ENCODE assay signal across 25 cellular contexts in genomic region chr14:49294736-49295135, GRCh38.
"Had no signal": no experiment of that assay in that cellular context is flagged by ENCODE, and none has a peak within 500 bp of the region (broad histone marks: within the 10 kb centered on the region; RNA-seq: fewer than 3 reads in every experiment).

No MANE protein-coding gene starts in this region.

- H3K4me3 ChIP-seq: coronary artery, gastroesophageal sphincter, heart left ventricle, tibial artery had no signal

- H3K36me3 Mint-ChIP-seq: mesothelial cell of epicardium; naive thymus-derived CD8-positive, alpha-beta T cell; stimulated activated effector memory CD8-positive, alpha-beta T cell treated with anti-CD3 and anti-CD28 coated beads, Interleukin-12 subunit alpha, Interleukin-12 subunit beta, amount 100 ng/mL, for 72 hours had no signal

- ATAC-seq: activated CD8-positive, alpha-beta T cell treated with anti-CD3 and anti-CD28 coated beads, Interleukin-2, amount 10 ng/mL, durations not matched to agents 7 days and 5 days; activated naive CD8-positive, alpha-beta T cell treated with anti-CD3 and anti-CD28 coated beads, Interleukin-2, amount 50 U/mL, for 24 hours; gastroesophageal sphincter; heart left ventricle; left lobe of liver; naive thymus-derived CD8-positive, alpha-beta T cell; sciatic nerve; stimulated activated effector memory CD8-positive, alpha-beta T cell treated with anti-CD3 and anti-CD28 coated beads, Interleukin-12 subunit alpha, Interleukin-12 subunit beta, amount 100 ng/mL, for 72 hours; stimulated activated naive CD8-positive, alpha-beta T cell treated with anti-CD3 and anti-CD28 coated beads, Interleukin-15, amount 100 ng/mL, for 72 hours had no signal

- H3K27ac ChIP-seq: coronary artery, epithelial cell of prostate, gastroesophageal sphincter, heart left ventricle, neutrophil, parathyroid adenoma, tibial artery, WERI-Rb-1 had no signal

- H3K27ac Mint-ChIP-seq: activated CD8-positive, alpha-beta T cell treated with anti-CD3 and anti-CD28 coated beads, Interleukin-2, amount 10 ng/mL, durations not matched to agents 7 days and 5 days; activated naive CD8-positive, alpha-beta T cell treated with anti-CD3 and anti-CD28 coated beads, Interleukin-2, amount 50 U/mL, for 24 hours; activated T-helper 1 cell treated with anti-CD3 and anti-CD28 coated beads, Interleukin-12 subunit alpha, Interleukin-12 subunit beta, Interleukin-2, Interleukin-4 antibody, amounts not matched to agents 30 ng/mL and 10 ng/mL and 1 ng/mL, durations not matched to agents 14 hours and 24 hours and 36 hours; mesothelial cell of epicardium; naive thymus-derived CD8-positive, alpha-beta T cell; stimulated activated effector memory CD8-positive, alpha-beta T cell treated with anti-CD3 and anti-CD28 coated beads, Interleukin-12 subunit alpha, Interleukin-12 subunit beta, amount 100 ng/mL, for 72 hours; stimulated activated naive CD8-positive, alpha-beta T cell treated with anti-CD3 and anti-CD28 coated beads, Interleukin-15, amount 100 ng/mL, for 72 hours had no signal

- H3K27me3 Mint-ChIP-seq: activated naive CD8-positive, alpha-beta T cell treated with anti-CD3 and anti-CD28 coated beads, Interleukin-2, amount 50 U/mL, for 24 hours; stimulated activated naive CD8-positive, alpha-beta T cell treated with anti-CD3 and anti-CD28 coated beads, Interleukin-15, amount 100 ng/mL, for 72 hours had no signal

- DNase-seq: activated CD4-positive, alpha-beta T cell treated with anti-CD3 and anti-CD28 coated beads for 1 hour; activated CD4-positive, alpha-beta T cell treated with anti-CD3 and anti-CD28 coated beads, Interleukin-2, amount 50 U/mL, for 1 hour; activated CD8-positive, alpha-beta T cell treated with anti-CD3 and anti-CD28 coated beads, Interleukin-2, amount 10 ng/mL, durations not matched to agents 7 days and 5 days; activated gamma-delta T cell; activated naive CD4-positive, alpha-beta T cell treated with anti-CD3 and anti-CD28 coated beads, Interleukin-2, amount 50 U/mL, for 16 hours; activated naive CD8-positive, alpha-beta T cell treated with anti-CD3 and anti-CD28 coated beads, Interleukin-2, amount 50 U/mL, for 24 hours; cerebellar nuclear complex; heart left ventricle; naive thymus-derived CD8-positive, alpha-beta T cell; small intestine; stimulated activated CD4-positive, alpha-beta T cell treated with anti-CD3 and anti-CD28 coated beads, Interleukin-2, amount 100 ng/mL, for 24 hours; stimulated activated naive CD8-positive, alpha-beta T cell treated with anti-CD3 and anti-CD28 coated beads, Interleukin-15, amount 100 ng/mL, for 72 hours; tibial artery; WERI-Rb-1 had no signal

- H3K4me1 Mint-ChIP-seq: activated naive CD8-positive, alpha-beta T cell treated with anti-CD3 and anti-CD28 coated beads, Interleukin-2, amount 50 U/mL, for 24 hours; mesothelial cell of epicardium; naive thymus-derived CD8-positive, alpha-beta T cell; stimulated activated effector memory CD8-positive, alpha-beta T cell treated with anti-CD3 and anti-CD28 coated beads, Interleukin-12 subunit alpha, Interleukin-12 subunit beta, amount 100 ng/mL, for 72 hours; stimulated activated naive CD8-positive, alpha-beta T cell treated with anti-CD3 and anti-CD28 coated beads, Interleukin-15, amount 100 ng/mL, for 72 hours had no signal

- FAIRE-seq: small intestine, TTC549 had no signal

- H3K9me3 Mint-ChIP-seq: activated naive CD8-positive, alpha-beta T cell treated with anti-CD3 and anti-CD28 coated beads, Interleukin-2, amount 50 U/mL, for 24 hours; activated T-helper 1 cell treated with anti-CD3 and anti-CD28 coated beads, Interleukin-12 subunit alpha, Interleukin-12 subunit beta, Interleukin-2, Interleukin-4 antibody, amounts not matched to agents 30 ng/mL and 10 ng/mL and 1 ng/mL, durations not matched to agents 14 hours and 24 hours and 36 hours; mesothelial cell of epicardium; stimulated activated effector memory CD8-positive, alpha-beta T cell treated with anti-CD3 and anti-CD28 coated beads, Interleukin-12 subunit alpha, Interleukin-12 subunit beta, amount 100 ng/mL, for 72 hours; stimulated activated naive CD8-positive, alpha-beta T cell treated with anti-CD3 and anti-CD28 coated beads, Interleukin-15, amount 100 ng/mL, for 72 hours had no signal

- H3K4me1 ChIP-seq: gastroesophageal sphincter, heart left ventricle, parathyroid adenoma, tibial artery had no signal

- H3K9me3 ChIP-seq: gastroesophageal sphincter, heart left ventricle, neutrophil, tibial artery had no signal

- H3K4me3 Mint-ChIP-seq: activated CD8-positive, alpha-beta T cell treated with anti-CD3 and anti-CD28 coated beads, Interleukin-2, amount 10 ng/mL, durations not matched to agents 7 days and 5 days; activated naive CD8-positive, alpha-beta T cell treated with anti-CD3 and anti-CD28 coated beads, Interleukin-2, amount 50 U/mL, for 24 hours; activated T-helper 1 cell treated with anti-CD3 and anti-CD28 coated beads, Interleukin-12 subunit alpha, Interleukin-12 subunit beta, Interleukin-2, Interleukin-4 antibody, amounts not matched to agents 30 ng/mL and 10 ng/mL and 1 ng/mL, durations not matched to agents 14 hours and 24 hours and 36 hours; mesothelial cell of epicardium; naive thymus-derived CD8-positive, alpha-beta T cell; stimulated activated effector memory CD8-positive, alpha-beta T cell treated with anti-CD3 and anti-CD28 coated beads, Interleukin-12 subunit alpha, Interleukin-12 subunit beta, amount 100 ng/mL, for 72 hours; stimulated activated naive CD8-positive, alpha-beta T cell treated with anti-CD3 and anti-CD28 coated beads, Interleukin-15, amount 100 ng/mL, for 72 hours had no signal
